In genomic region chr1:88221396-88221795, GRCh38 we compare ENCODE assay signal across 21 cellular contexts.
"Had no signal": no experiment of that assay in that cellular context is flagged by ENCODE, and none has a peak within 500 bp of the region (broad histone marks: within the 10 kb centered on the region; RNA-seq: fewer than 3 reads in every experiment).

No MANE protein-coding gene starts in this region.

- H3K27ac ChIP-seq: gastrocnemius medialis, neutrophil, pancreas, right lobe of liver, suprapubic skin, transverse colon, upper lobe of right lung, uterus had no signal

- H3K9me3 ChIP-seq: gastrocnemius medialis, neutrophil, pancreas, right lobe of liver, suprapubic skin, transverse colon, upper lobe of right lung, uterus had no signal

- H3K4me1 ChIP-seq: gastrocnemius medialis, pancreas, right lobe of liver, suprapubic skin, upper lobe of right lung, uterus had no signal

- H3K4me3 ChIP-seq: gastrocnemius medialis, lung, pancreas, right lobe of liver, smooth muscle cell, suprapubic skin, transverse colon, upper lobe of right lung, uterus had no signal

- H3K27me3 ChIP-seq: gastrocnemius medialis, neutrophil, pancreas, right lobe of liver, suprapubic skin, transverse colon, upper lobe of right lung, uterus had no signal

- DNase-seq: cortex of kidney; effector memory CD8-positive, alpha-beta T cell; gastrocnemius medialis; head of caudate nucleus; natural killer cell; pancreas; right lobe of liver; stimulated activated CD4-positive, alpha-beta T cell treated with anti-CD3 and anti-CD28 coated beads, Interleukin-12 subunit alpha, Interleukin-12 subunit beta, amount 100 ng/mL, for 4 hours; stimulated activated CD4-positive, alpha-beta T cell treated with anti-CD3 and anti-CD28 coated beads, Interleukin-1b, Interleukin-23, amount 100 ng/mL, for 48 hours; stimulated activated CD4-positive, alpha-beta T cell treated with anti-CD3 and anti-CD28 coated beads, Interleukin-4, amount 100 ng/mL, for 1 hour; stimulated activated CD8-positive, alpha-beta memory T cell treated with anti-CD3 and anti-CD28 coated beads, Interleukin-4, amount 100 ng/mL, for 48 hours; stimulated activated naive CD4-positive, alpha-beta T cell; stimulated activated naive CD8-positive, alpha-beta T cell treated with anti-CD3 and anti-CD28 coated beads, Interleukin-15, amount 100 ng/mL, for 72 hours; transverse colon; upper lobe of right lung; uterus had no signal

- H3K36me3 ChIP-seq: gastrocnemius medialis, neutrophil, pancreas, right lobe of liver, suprapubic skin, transverse colon, upper lobe of right lung, uterus had no signal

- ATAC-seq: effector memory CD8-positive, alpha-beta T cell; gastrocnemius medialis; left lobe of liver; natural killer cell; pancreas; right lobe of liver; stimulated activated naive CD8-positive, alpha-beta T cell treated with anti-CD3 and anti-CD28 coated beads, Interleukin-15, amount 100 ng/mL, for 72 hours; upper lobe of right lung had no signal
